Comparison of ENCODE assay signal across 8 cellular contexts in the genomic region with DNA sequence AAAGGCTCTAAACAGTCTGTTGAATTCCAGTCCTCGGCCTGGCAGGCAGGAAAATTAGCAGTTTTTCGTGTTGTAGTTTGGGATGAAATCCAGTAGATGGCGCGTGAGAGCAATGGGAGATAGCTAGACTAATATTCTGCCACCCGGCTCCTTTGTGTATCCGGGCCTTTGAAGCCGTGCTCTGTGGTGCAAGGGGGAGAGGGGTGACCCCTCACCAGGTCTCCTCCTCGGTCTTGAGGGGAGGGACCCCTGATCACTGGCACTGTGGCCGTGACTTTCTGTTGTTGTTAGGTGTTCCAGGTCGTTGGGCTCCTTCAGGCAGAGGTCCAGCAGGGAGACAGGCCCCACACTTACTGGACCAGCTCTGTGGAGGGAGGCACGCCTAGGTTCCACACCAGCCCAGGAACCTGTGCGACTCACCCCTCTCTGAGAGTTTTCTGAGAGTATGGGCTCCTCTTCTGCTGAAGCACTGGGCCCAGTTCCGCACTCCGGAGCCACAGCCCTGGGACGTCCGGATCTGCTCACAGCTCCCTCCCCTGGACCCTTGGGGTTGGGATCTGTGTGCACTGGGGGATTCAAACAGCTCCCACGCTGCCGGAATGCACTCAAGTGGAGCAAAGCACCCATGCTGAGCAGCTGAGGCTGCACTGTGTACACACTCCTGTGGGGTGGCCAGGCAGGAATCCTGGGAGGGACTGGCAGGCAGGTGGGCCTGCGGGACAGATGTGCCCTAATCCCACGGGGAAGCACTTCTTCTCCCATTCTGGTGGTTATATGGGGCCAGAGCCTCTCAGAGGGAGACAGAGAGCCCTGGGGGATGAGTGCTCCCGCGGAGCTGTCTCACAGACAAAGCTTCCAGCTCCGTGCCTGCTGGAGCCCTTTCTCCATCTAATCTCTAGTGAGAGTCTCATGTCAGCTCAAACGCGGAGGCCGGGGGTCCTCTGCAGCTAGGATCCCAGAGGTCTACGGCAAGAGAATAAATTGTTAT. TPM values are rescaled to one million over a fixed set of nuclear protein-coding genes. Genes with fewer than 3 reads are reported as not detected.
DNase-seq lines count a peak whose midpoint lies in the region; ATAC-seq and TF ChIP-seq lines count a peak whose summit lies in the region.

No MANE protein-coding gene starts in this region.

- H3K4me1 Mint-ChIP-seq in activated T-cell treated with anti-CD3 and anti-CD28 coated beads, Interleukin-2, amount 50 U/mL, for 24 hours (ENCODE audit: low read depth) = peaks cover 10% of the 10 kb centered on the region
- H3K4me1 Mint-ChIP-seq in naive thymus-derived CD8-positive, alpha-beta T cell = peaks cover 0 to 5% (median 3%) of the 10 kb centered on the region in 4 donors

- H3K27me3 Mint-ChIP-seq in activated T-cell treated with anti-CD3 and anti-CD28 coated beads, Interleukin-2, amount 50 U/mL, for 24 hours = peaks cover 38% of the 10 kb centered on the region
- H3K27me3 Mint-ChIP-seq in naive thymus-derived CD8-positive, alpha-beta T cell = peaks cover 12 to 37% (median 16%) of the 10 kb centered on the region in 5 donors

- H3K9me3 ChIP-seq in Karpas-422 (ENCODE audit: low read length) (no peaks in the 10 kb centered on the region; the same call in 1 of the 2 replicates), fibroblast of lung (ENCODE audit: control insufficient read depth, insufficient read depth, low read depth, low read length) (no peaks in the 10 kb centered on the region), suprapubic skin (no peaks in the 10 kb centered on the region)

- H3K27ac Mint-ChIP-seq in activated T-cell treated with anti-CD3 and anti-CD28 coated beads, Interleukin-2, amount 50 U/mL, for 24 hours = no peak overlapping the region
- H3K27ac Mint-ChIP-seq in naive thymus-derived CD8-positive, alpha-beta T cell = no peak overlapping the region

- H4K20me1 ChIP-seq in Karpas-422 (ENCODE audit: insufficient read depth, low read depth, low read length) (no peaks in the 10 kb centered on the region), fibroblast of lung (ENCODE audit: control insufficient read depth, extremely low read depth, insufficient read depth, low read length) (no peaks in the 10 kb centered on the region)

- H3K79me2 ChIP-seq in Karpas-422 (ENCODE audit: low read length) (no peaks in the 10 kb centered on the region), fibroblast of lung (ENCODE audit: control insufficient read depth, insufficient read depth, low read length) (no peaks in the 10 kb centered on the region)

- H3K27ac ChIP-seq in Karpas-422 (ENCODE audit: low read length) (no peak overlapping the region), fibroblast of lung (ENCODE audit: insufficient read depth, low read length) (no peak overlapping the region), suprapubic skin (no peak overlapping the region)

- TF ChIP-seq CTCF in GM10266 (IDR thresholded peaks at IDR 0.05; ENCODE audit: control insufficient read depth, insufficient read depth, low read depth, missing control alignments) (peak; percentile 74), fibroblast of lung (conservative IDR thresholded peaks at IDR 0.05 in 1 of 2, IDR thresholded peaks at IDR 0.05 in 1 of 2; ENCODE audit: low read depth in 1 of 2, low read length in 2 of 2) (peak; percentile 75 to 78), suprapubic skin (IDR thresholded peaks at IDR 0.05) (peak; percentile 51 to 79)

- POLR2A ChIA-PET in naive thymus-derived CD8-positive, alpha-beta T cell (lab: Charles Lee) = interaction anchor here (0.6 kb wide), 1 partner anchor 1242 kb away, joined by 8 read pairs; no protein-coding TSS in a partner anchor

- 43% methylated on average over 14 of the region's 27 CpGs for WGBS in suprapubic skin

- peak; percentile 40 for DNase-seq in GM10266 (ENCODE audit: extremely low spot score)
- peak; percentile 91 for DNase-seq in Karpas-422
- peak; percentile 23 for DNase-seq in OCI-M2 (lab: John Stamatoyannopoulos, UW; ENCODE audit: unreplicated experiment)
- peak; percentile 58 for DNase-seq in activated T-cell treated with anti-CD3 and anti-CD28 coated beads, Interleukin-2, amount 50 U/mL, for 24 hours
- DNase-seq in fibroblast of lung (ENCODE audit: low read depth in 2 of 2) = peak; percentile 40 to 55
- DNase-seq in naive thymus-derived CD8-positive, alpha-beta T cell = peak in 9 of 10 donors; percentile 10 to 68 (median 57)
- DNase-seq in suprapubic skin (ENCODE audit: low spot score in 2 of 2) = no peak

- H3K36me3 ChIP-seq in Karpas-422 (ENCODE audit: insufficient read depth, low read length) (no peaks in the 10 kb centered on the region), fibroblast of lung (ENCODE audit: control insufficient read depth, insufficient read depth, low read length) (no peaks in the 10 kb centered on the region), suprapubic skin (no peaks in the 10 kb centered on the region)

- H3K4me3 ChIP-seq in Karpas-422 (ENCODE audit: low read length) (no peak overlapping the region), fibroblast of lung (replicated peaks in 1 of 4; ENCODE audit: control extremely low read depth in 1 of 4, insufficient read depth in 1 of 4, low read depth in 3 of 4, low read length in 4 of 4) (no peak overlapping the region), suprapubic skin (no peak overlapping the region)

- no peak for TF ChIP-seq POLR2A in suprapubic skin (IDR thresholded peaks at IDR 0.05)

- no peaks in the 10 kb centered on the region for H3K9me3 Mint-ChIP-seq in activated T-cell treated with anti-CD3 and anti-CD28 coated beads, Interleukin-2, amount 50 U/mL, for 24 hours
- peaks cover 0 to 11% (median 2%) of the 10 kb centered on the region in 9 donors for H3K9me3 Mint-ChIP-seq in naive thymus-derived CD8-positive, alpha-beta T cell

- peaks cover 8% of the 10 kb centered on the region for H3K4me1 ChIP-seq in Karpas-422 (ENCODE audit: low read length)
- H3K4me1 ChIP-seq in fibroblast of lung (ENCODE audit: control insufficient read depth, extremely low read depth, insufficient read depth, low read length) = no peaks in the 10 kb centered on the region
- H3K4me1 ChIP-seq in suprapubic skin = peaks cover 3% of the 10 kb centered on the region

- H3K4me3 Mint-ChIP-seq in activated T-cell treated with anti-CD3 and anti-CD28 coated beads, Interleukin-2, amount 50 U/mL, for 24 hours = no peak overlapping the region
- no peak overlapping the region for H3K4me3 Mint-ChIP-seq in naive thymus-derived CD8-positive, alpha-beta T cell

- H3K9ac ChIP-seq in Karpas-422 (ENCODE audit: low read length) (no peak overlapping the region), fibroblast of lung (ENCODE audit: insufficient read depth, low read length) (no peak overlapping the region)

- no peaks in the 10 kb centered on the region for H3K36me3 Mint-ChIP-seq in activated T-cell treated with anti-CD3 and anti-CD28 coated beads, Interleukin-2, amount 50 U/mL, for 24 hours (ENCODE audit: low read depth)
- H3K36me3 Mint-ChIP-seq in naive thymus-derived CD8-positive, alpha-beta T cell = peaks cover 0 to 7% (median 0%) of the 10 kb centered on the region in 3 donors

- no peaks in the 10 kb centered on the region for H3K9me2 ChIP-seq in Karpas-422 (replicated peaks; ENCODE audit: insufficient read depth, low read length)

- ATAC-seq in naive thymus-derived CD8-positive, alpha-beta T cell = peak; percentile 67 to 71
- no peak for ATAC-seq in HG03045 (IDR thresholded peaks at IDR 0.05; ENCODE audit: unreplicated experiment)

- H3K27me3 ChIP-seq in Karpas-422 (ENCODE audit: low read length) (no peaks in the 10 kb centered on the region), fibroblast of lung (ENCODE audit: control insufficient read depth, insufficient read depth, low read length) (no peaks in the 10 kb centered on the region), suprapubic skin (no peaks in the 10 kb centered on the region)

- no peak for TF ChIP-seq EP300 in suprapubic skin (IDR thresholded peaks at IDR 0.05)

- H3K4me2 ChIP-seq in Karpas-422 (ENCODE audit: low read depth, low read length, poor library complexity, severe bottlenecking) = no peak overlapping the region
- H3K4me2 ChIP-seq in fibroblast of lung (ENCODE audit: extremely low read depth, insufficient read depth, low read length) = no peak overlapping the region

- H2AFZ ChIP-seq in Karpas-422 (ENCODE audit: low read length) = 0 out of 2 replicates have a peak overlapping the region, but pooled peaks have one; percentile 22
- peak overlapping the region; percentile 62 for H2AFZ ChIP-seq in fibroblast of lung (ENCODE audit: low read length)

RNA-seq across cellular contexts. Expression of a gene that starts 8.8 kb away (rescaled TPM):
- not detected in 2 replicates for total RNA-seq in Karpas-422 (2014; rRNA removed; shearing (Covaris generic); ENCODE audit: low replicate concordance)
- total RNA-seq in fibroblast of lung (not detected in 2 replicates), suprapubic skin (not detected)
- polyA plus RNA-seq in fibroblast of lung = not detected in 2 replicates
- not detected in 2 replicates for polyA plus RNA-seq in fibroblast of lung (2012)
- polyA minus RNA-seq in fibroblast of lung (ENCODE audit: low replicate concordance) = not detected in 2 replicates
- not detected for total RNA-seq in naive thymus-derived CD8-positive, alpha-beta T cell
- not detected for polyA plus RNA-seq in naive thymus-derived CD8-positive, alpha-beta T cell

RNA-seq across cellular contexts. Expression of a gene that starts 30.6 kb away (rescaled TPM):
- not detected in 2 replicates for total RNA-seq in Karpas-422 (2014; rRNA removed; shearing (Covaris generic); ENCODE audit: low replicate concordance)
- total RNA-seq in fibroblast of lung (not detected in 2 replicates), suprapubic skin (not detected)
- polyA plus RNA-seq in fibroblast of lung = not detected in 2 replicates
- not detected in 2 replicates for polyA plus RNA-seq in fibroblast of lung (2012)
- polyA minus RNA-seq in fibroblast of lung (ENCODE audit: low replicate concordance) = not detected in 2 replicates
- not detected for total RNA-seq in naive thymus-derived CD8-positive, alpha-beta T cell
- polyA plus RNA-seq in naive thymus-derived CD8-positive, alpha-beta T cell = not detected

Comparison
In these comparisons a context has a peak if more than half of its experiments do, and no peak if none do; other contexts are left out.
1. DNase-seq: peak in GM10266 (single experiment), Karpas-422 (single experiment), OCI-M2 (single experiment), activated T-cell treated with anti-CD3 and anti-CD28 coated beads, Interleukin-2, amount 50 U/mL, for 24 hours (single experiment), fibroblast of lung (2 of 2) and naive thymus-derived CD8-positive, alpha-beta T cell (9 of 10); none in suprapubic skin (0 of 2).
2. Peak in every context shown above with its lines, with median percentiles within 50 percentile points of each other: CTCF ChIP-seq.